In the genomic region with DNA sequence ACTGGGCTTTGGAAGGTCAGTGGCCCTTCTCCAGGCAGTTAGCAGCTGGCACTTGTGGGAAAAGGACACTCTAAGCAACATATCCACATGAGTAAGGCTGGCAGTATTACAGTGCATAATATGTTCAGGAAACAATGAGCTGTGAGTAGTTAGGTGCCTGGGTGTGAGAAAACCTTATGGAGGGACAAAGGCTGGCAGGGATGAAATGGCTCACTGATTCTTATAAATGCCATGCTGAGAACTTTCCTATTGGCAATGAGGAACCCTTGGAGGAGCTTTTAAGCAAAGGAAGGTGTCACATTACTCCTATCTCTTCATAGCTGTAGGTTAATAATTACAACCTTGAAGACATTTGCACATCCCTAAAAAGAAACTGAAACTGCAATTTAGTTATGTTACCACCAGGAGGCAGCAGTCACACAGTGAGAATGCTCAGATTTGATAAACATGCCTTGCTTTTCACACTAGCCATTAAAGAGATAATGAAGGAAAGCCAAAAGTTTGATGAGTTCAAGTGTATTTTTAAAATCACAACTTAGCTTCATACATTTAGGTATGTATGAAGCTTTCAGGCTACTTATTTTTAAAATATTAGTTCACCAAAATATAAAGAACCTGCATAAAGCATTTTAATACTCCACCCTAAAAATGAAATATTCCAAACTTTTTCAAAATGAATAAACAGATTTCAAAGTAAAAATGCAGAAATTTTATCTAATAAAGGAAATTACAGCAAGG, we compare ENCODE assay signal across 8 cellular contexts.
A peak's percentile ranks its signal among the peaks of the same experiment; 100 is the strongest.
DNase-seq lines count a peak whose midpoint lies in the region; ATAC-seq and TF ChIP-seq lines count a peak whose summit lies in the region.

No MANE protein-coding gene starts in this region.

- H3K36me3 ChIP-seq in OCI-LY3 (replicated peaks; ENCODE audit: low read depth, low read length) (peaks cover 47% of the 10 kb centered on the region), esophagus squamous epithelium (peaks cover 0 to 24% (median 0%) of the 10 kb centered on the region in 3 donors), stomach (peaks cover 0 to 70% (median 42%) of the 10 kb centered on the region in 4 donors)

- no peak overlapping the region for H3K4me3 ChIP-seq in OCI-LY3 (ENCODE audit: low read length)
- H3K4me3 ChIP-seq in esophagus squamous epithelium: no peak overlapping the region
- no peak overlapping the region for H3K4me3 ChIP-seq in stomach

- in situ Hi-C loops in G401 (cut with HindIII; ENCODE audit: low sequenced_read_pairs): no loop called here

- no peak overlapping the region for H3K27ac Mint-ChIP-seq in activated naive CD4-positive, alpha-beta T cell treated with anti-CD3 and anti-CD28 coated beads for 36 hours

- no peaks in the 10 kb centered on the region for H3K27me3 ChIP-seq in OCI-LY3 (ENCODE audit: low read depth, low read length)
- H3K27me3 ChIP-seq in esophagus squamous epithelium: no peaks in the 10 kb centered on the region
- no peaks in the 10 kb centered on the region for H3K27me3 ChIP-seq in stomach

- H3K4me1 Mint-ChIP-seq in activated naive CD4-positive, alpha-beta T cell treated with anti-CD3 and anti-CD28 coated beads for 36 hours (ENCODE audit: low read depth): peaks cover 25% of the 10 kb centered on the region

- no peak overlapping the region for H3K27ac ChIP-seq in OCI-LY3 (ENCODE audit: low read length)
- H3K27ac ChIP-seq in esophagus squamous epithelium: no peak overlapping the region
- H3K27ac ChIP-seq in stomach: no peak overlapping the region

- no peaks in the 10 kb centered on the region for H3K27me3 Mint-ChIP-seq in activated naive CD4-positive, alpha-beta T cell treated with anti-CD3 and anti-CD28 coated beads for 36 hours (ENCODE audit: low read depth)

- intact Hi-C loops in activated naive CD4-positive, alpha-beta T cell treated with anti-CD3 and anti-CD28 coated beads for 36 hours (cut with micrococcal nuclease): loop anchor here (1.0 to 2.0 kb wide), 6 partner anchors 112 to 1178 kb away; no protein-coding TSS in a partner anchor
- intact Hi-C loops in esophagus squamous epithelium (cut with DNase I) (no loop called here), stomach (cut with DNase I; ENCODE audit: low total_unique reads) (no loop called here)

- H3K4me1 ChIP-seq in OCI-LY3 (ENCODE audit: low read length) (peaks cover 26% of the 10 kb centered on the region), esophagus squamous epithelium (no peaks in the 10 kb centered on the region), stomach (no peaks in the 10 kb centered on the region)

- no peak overlapping the region for H3K4me3 Mint-ChIP-seq in activated naive CD4-positive, alpha-beta T cell treated with anti-CD3 and anti-CD28 coated beads for 36 hours

- TF ChIP-seq EP300 in stomach (IDR thresholded peaks at IDR 0.05): no peak

- no peak overlapping the region for H2AFZ ChIP-seq in OCI-LY3 (ENCODE audit: low read depth, low read length)

- H4K20me1 ChIP-seq in OCI-LY3 (ENCODE audit: insufficient read depth, low read length): no peaks in the 10 kb centered on the region

- no peaks in the 10 kb centered on the region for H3K79me2 ChIP-seq in OCI-LY3 (ENCODE audit: low read length)

- ATAC-seq in HG02973 (IDR thresholded peaks at IDR 0.05; ENCODE audit: unreplicated experiment) (no peak), HG03442 (IDR thresholded peaks at IDR 0.05; ENCODE audit: unreplicated experiment) (no peak)

- H3K36me3 Mint-ChIP-seq in activated naive CD4-positive, alpha-beta T cell treated with anti-CD3 and anti-CD28 coated beads for 36 hours (ENCODE audit: low read depth): peaks cover 51% of the 10 kb centered on the region

- H3K4me2 ChIP-seq in OCI-LY3 (ENCODE audit: low read length): no peak overlapping the region

- peak; percentile 44 for DNase-seq in activated naive CD4-positive, alpha-beta T cell treated with anti-CD3 and anti-CD28 coated beads for 36 hours
- DNase-seq in activated naive CD4-positive, alpha-beta T cell treated with Interleukin-2 at 50 U/mL for 16 hours: no peak
- DNase-seq in esophagus squamous epithelium (lab: John Stamatoyannopoulos, UW): no peak
- no peak for DNase-seq in stomach
- no peak for DNase-seq in G401 (ENCODE audit: low spot score)

- H3K9me3 ChIP-seq in OCI-LY3 (ENCODE audit: insufficient read depth, low read length) (no peaks in the 10 kb centered on the region), esophagus squamous epithelium (peaks cover 0 to 4% (median 0%) of the 10 kb centered on the region in 3 donors), stomach (peaks cover 0 to 6% (median 5%) of the 10 kb centered on the region in 4 donors)

- H3K9me3 Mint-ChIP-seq in activated naive CD4-positive, alpha-beta T cell treated with anti-CD3 and anti-CD28 coated beads for 36 hours: no peaks in the 10 kb centered on the region

- CTCF ChIA-PET in activated naive CD4-positive, alpha-beta T cell treated with anti-CD3 and anti-CD28 coated beads for 36 hours (lab: Charles Lee): interaction anchor here (0.6 to 2.2 kb wide), 34 partner anchors 8 to 609 kb away, joined by 3 to 25 read pairs (median 4); no protein-coding TSS in a partner anchor

- no peak for TF ChIP-seq POLR2A in esophagus squamous epithelium (IDR thresholded peaks at IDR 0.05)
- TF ChIP-seq POLR2A in stomach (IDR thresholded peaks at IDR 0.05): no peak

- no peak overlapping the region for H3K9ac ChIP-seq in OCI-LY3 (ENCODE audit: low read length)

- TF ChIP-seq CTCF in OCI-LY3 (IDR thresholded peaks at IDR 0.05; ENCODE audit: low read depth, low read length): peak; percentile 88
- TF ChIP-seq CTCF in esophagus squamous epithelium (IDR thresholded peaks at IDR 0.05): peak in 5 of 6 experiments; percentile 24 to 81 (median 46)
- TF ChIP-seq CTCF in stomach (IDR thresholded peaks at IDR 0.05): peak in 4 of 7 experiments; percentile 26 to 52 (median 33)

Comparison
In these comparisons a context has a peak if more than half of its experiments do, and no peak if none do; other contexts are left out.
1. CTCF ChIP-seq: peak in every context shown above with its lines; median percentile 88 in OCI-LY3; 46 in esophagus squamous epithelium; 33 in stomach.